In the genomic region with DNA sequence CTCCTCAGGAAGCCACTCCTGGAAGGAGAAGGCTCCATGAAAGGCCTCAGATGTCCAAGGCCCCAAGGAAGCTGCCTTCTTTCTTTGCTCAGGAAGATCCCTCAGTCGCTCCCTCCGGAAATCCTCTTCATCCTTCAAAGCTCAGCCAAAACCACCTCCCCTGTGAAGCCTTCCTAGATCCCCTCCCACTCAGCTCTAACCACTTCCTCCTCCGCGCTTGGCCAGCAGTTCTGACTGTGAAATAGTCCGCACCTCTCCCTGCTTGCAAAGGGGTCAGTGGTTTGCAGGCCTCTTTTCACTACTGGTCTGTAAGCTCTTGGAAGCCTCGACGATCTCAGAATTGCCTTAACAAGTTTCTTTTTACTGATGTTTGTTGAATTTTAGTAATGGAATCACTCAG, we compare ENCODE assay signal across 12 cellular contexts. TPM values are rescaled to one million over a fixed set of nuclear protein-coding genes. Genes with fewer than 3 reads are reported as not detected.
DNase-seq lines count a peak whose midpoint lies in the region; ATAC-seq lines count a peak whose summit lies in the region.
"Had no signal": no experiment of that assay in that cellular context is flagged by ENCODE, and none has a peak within 500 bp of the region (broad histone marks: within the 10 kb centered on the region; RNA-seq: fewer than 3 reads in every experiment).

No MANE protein-coding gene starts in this region.

- no peak overlapping the region for H3K56ac ChIP-seq in mesendoderm (ENCODE audit: low read length)

- peaks cover 38 to 46% (median 40%) of the 10 kb centered on the region in 3 donors for H3K4me1 Mint-ChIP-seq in CD8-positive, alpha-beta memory T cell
- H3K4me1 Mint-ChIP-seq in activated naive CD8-positive, alpha-beta T cell treated with anti-CD3 and anti-CD28 coated beads, Interleukin-2, amount 10 ng/mL, durations not matched to agents 7 days and 5 days = peaks cover 16% of the 10 kb centered on the region

- H3K27me3 Mint-ChIP-seq in CD8-positive, alpha-beta memory T cell = peaks cover 0 to 2% of the 10 kb centered on the region in 2 donors
- H3K27me3 Mint-ChIP-seq in activated naive CD8-positive, alpha-beta T cell treated with anti-CD3 and anti-CD28 coated beads, Interleukin-2, amount 10 ng/mL, durations not matched to agents 7 days and 5 days = no peaks in the 10 kb centered on the region

- ATAC-seq in GM19438 (IDR thresholded peaks at IDR 0.05; ENCODE audit: low read depth, unreplicated experiment) = peak; percentile 55
- peak; percentile 59 for ATAC-seq in activated naive CD8-positive, alpha-beta T cell treated with anti-CD3 and anti-CD28 coated beads, Interleukin-2, amount 10 ng/mL, durations not matched to agents 7 days and 5 days (ENCODE audit: low read depth)

- peak overlapping the region in 6 of 7 donors; percentile 66 to 82 (median 72) for H3K4me3 Mint-ChIP-seq in CD8-positive, alpha-beta memory T cell
- H3K4me3 Mint-ChIP-seq in activated naive CD8-positive, alpha-beta T cell treated with anti-CD3 and anti-CD28 coated beads, Interleukin-2, amount 10 ng/mL, durations not matched to agents 7 days and 5 days = peak overlapping the region; percentile 64
- H3K4me3 Mint-ChIP-seq: neural progenitor cell had no signal

- H2BK5ac ChIP-seq in mesendoderm (ENCODE audit: low read length) = no peak overlapping the region

- peaks cover 0 to 15% (median 6%) of the 10 kb centered on the region in 3 donors for H3K36me3 Mint-ChIP-seq in CD8-positive, alpha-beta memory T cell
- no peaks in the 10 kb centered on the region for H3K36me3 Mint-ChIP-seq in activated naive CD8-positive, alpha-beta T cell treated with anti-CD3 and anti-CD28 coated beads, Interleukin-2, amount 10 ng/mL, durations not matched to agents 7 days and 5 days
- H3K36me3 Mint-ChIP-seq: neural progenitor cell had no signal

- H3K23ac ChIP-seq in mesendoderm (ENCODE audit: low read length) = no peak overlapping the region

- H3K9me3 ChIP-seq in CD8-positive, alpha-beta memory T cell (ENCODE audit: low read length) = no peaks in the 10 kb centered on the region
- H3K9me3 ChIP-seq: gastrocnemius medialis had no signal

- H3K4me3 ChIP-seq in CD8-positive, alpha-beta memory T cell (ENCODE audit: low read length) = no peak overlapping the region
- H3K4me3 ChIP-seq in mesendoderm (ENCODE audit: low read length) = no peak overlapping the region
- H3K4me3 ChIP-seq: gastrocnemius medialis, neural progenitor cell had no signal

- H3K4me2 ChIP-seq in mesendoderm (ENCODE audit: low read length) = no peak overlapping the region
- H3K4me2 ChIP-seq: neural progenitor cell had no signal

- peaks cover 0 to 2% (median 0%) of the 10 kb centered on the region in 5 donors for H3K9me3 Mint-ChIP-seq in CD8-positive, alpha-beta memory T cell
- H3K9me3 Mint-ChIP-seq in activated naive CD8-positive, alpha-beta T cell treated with anti-CD3 and anti-CD28 coated beads, Interleukin-2, amount 10 ng/mL, durations not matched to agents 7 days and 5 days = no peaks in the 10 kb centered on the region
- H3K9me3 Mint-ChIP-seq: neural progenitor cell had no signal

- H4K5ac ChIP-seq in mesendoderm (ENCODE audit: low read length) = no peak overlapping the region

- POLR2A ChIA-PET in CD8-positive, alpha-beta memory T cell (lab: Charles Lee) = no interaction called here
- POLR2A ChIA-PET in activated naive CD8-positive, alpha-beta T cell treated with anti-CD3 and anti-CD28 coated beads, Interleukin-2, amount 10 ng/mL, durations not matched to agents 7 days and 5 days (lab: Charles Lee) = interaction anchor here (1.7 kb wide), 1 partner anchor 24 kb away, joined by 8 read pairs; the partner anchor contains the start of gene PYROXD2

- DNase-seq in CD8-positive, alpha-beta memory T cell = peak in 2 of 5 donors; percentile 13 to 31
- peak; percentile 87 for DNase-seq in MV-4-11 (lab: John Stamatoyannopoulos, UW)
- DNase-seq in activated naive CD8-positive, alpha-beta T cell treated with anti-CD3 and anti-CD28 coated beads, Interleukin-2, amount 10 ng/mL, durations not matched to agents 7 days and 5 days = no peak
- DNase-seq in mesendoderm = no peak
- DNase-seq in DMS79 treated with DMSO at 0.1 percent for 48 hours (lab: John Stamatoyannopoulos, UW) = no peak
- no peak for DNase-seq in GF-D8 (lab: John Stamatoyannopoulos, UW)
- no peak for DNase-seq in NCI-H446 (lab: John Stamatoyannopoulos, UW)
- DNase-seq: activated CD4-positive, CD25-positive, alpha-beta regulatory T cell; Calu3 had no signal

- H2BK120ac ChIP-seq in mesendoderm (ENCODE audit: low read depth, low read length) = no peak overlapping the region

- peak overlapping the region; percentile 17 for H3K27ac ChIP-seq in CD8-positive, alpha-beta memory T cell (ENCODE audit: low read depth, low read length)
- no peak overlapping the region for H3K27ac ChIP-seq in mesendoderm (ENCODE audit: low read depth, low read length)
- H3K27ac ChIP-seq: gastrocnemius medialis, neural progenitor cell had no signal

- H3K4ac ChIP-seq in mesendoderm (ENCODE audit: low read depth, low read length) = no peak overlapping the region

- no peaks in the 10 kb centered on the region for H3K79me2 ChIP-seq in mesendoderm (ENCODE audit: control insufficient read depth, insufficient read depth, low read length)

- no peaks in the 10 kb centered on the region for H3K79me1 ChIP-seq in mesendoderm (ENCODE audit: low read length)

- CTCF ChIA-PET in CD8-positive, alpha-beta memory T cell (lab: Charles Lee) = interaction anchor here (1.3 to 1.4 kb wide), 2 partner anchors 34 to 51 kb away, joined by 4 to 6 read pairs; no protein-coding TSS in a partner anchor

- H3K27me3 ChIP-seq in CD8-positive, alpha-beta memory T cell (ENCODE audit: insufficient read depth, low read length, poor library complexity, severe bottlenecking) = no peaks in the 10 kb centered on the region
- H3K27me3 ChIP-seq in mesendoderm (ENCODE audit: insufficient read depth, low read length, poor library complexity) = no peaks in the 10 kb centered on the region
- H3K27me3 ChIP-seq: gastrocnemius medialis, neural progenitor cell had no signal

- H3K27ac Mint-ChIP-seq in CD8-positive, alpha-beta memory T cell = peak overlapping the region; percentile 19 to 95 (median 84)
- peak overlapping the region; percentile 72 for H3K27ac Mint-ChIP-seq in activated naive CD8-positive, alpha-beta T cell treated with anti-CD3 and anti-CD28 coated beads, Interleukin-2, amount 10 ng/mL, durations not matched to agents 7 days and 5 days

- H3K4me1 ChIP-seq in CD8-positive, alpha-beta memory T cell (ENCODE audit: insufficient read depth, low read length) = peaks cover 23% of the 10 kb centered on the region
- no peaks in the 10 kb centered on the region for H3K4me1 ChIP-seq in mesendoderm (ENCODE audit: control insufficient read depth, low read depth, low read length)
- H3K4me1 ChIP-seq: gastrocnemius medialis, neural progenitor cell had no signal

- no peak overlapping the region for H4K8ac ChIP-seq in mesendoderm (ENCODE audit: low read depth, low read length)

- no peaks in the 10 kb centered on the region for H3K36me3 ChIP-seq in CD8-positive, alpha-beta memory T cell (ENCODE audit: insufficient read depth, low read length)
- H3K36me3 ChIP-seq in mesendoderm (ENCODE audit: control insufficient read depth, insufficient read depth, low read length) = no peaks in the 10 kb centered on the region
- H3K36me3 ChIP-seq: neural progenitor cell had no signal

- no peak overlapping the region for H3K9ac ChIP-seq in mesendoderm (ENCODE audit: low read length)
- H3K9ac ChIP-seq: neural progenitor cell had no signal

- no peak overlapping the region for H2AK5ac ChIP-seq in mesendoderm (ENCODE audit: low read length)

- WGBS in mesendoderm (ENCODE audit: extremely low coverage, insufficient coverage, low lambda C conversion rate) = no CpG with 5 or more reads among the region's 7 CpGs

- H3K18ac ChIP-seq in mesendoderm (ENCODE audit: low read length) = no peak overlapping the region

- no peak overlapping the region for H2BK15ac ChIP-seq in mesendoderm (replicated peaks; ENCODE audit: low read depth)

RNA-seq across cellular contexts. Expression of gene PYROXD2, which starts 23.9 kb away (rescaled TPM):
- 1 to 10 TPM; 3.6 to 4.0 TPM for total RNA-seq in CD8-positive, alpha-beta memory T cell
- polyA plus RNA-seq in CD8-positive, alpha-beta memory T cell = 5.3 TPM
- 10 to 100 TPM; 14.0 to 18.0 TPM for total RNA-seq in activated naive CD8-positive, alpha-beta T cell treated with anti-CD3 and anti-CD28 coated beads, Interleukin-2, amount 10 ng/mL, durations not matched to agents 7 days and 5 days
- 0.48 TPM for polyA plus RNA-seq in mesendoderm (2013, experiment 1 of 2)
- 1.2 TPM for polyA plus RNA-seq in mesendoderm (2013, experiment 2 of 2)

RNA-seq across cellular contexts. Expression of gene HPS1, which starts 55.7 kb away (rescaled TPM):
- total RNA-seq in CD8-positive, alpha-beta memory T cell = 10 to 100 TPM; 50.5 to 58.3 TPM
- 89.8 TPM for polyA plus RNA-seq in CD8-positive, alpha-beta memory T cell
- 10 to 100 TPM; 88.5 to 91.9 TPM for total RNA-seq in activated naive CD8-positive, alpha-beta T cell treated with anti-CD3 and anti-CD28 coated beads, Interleukin-2, amount 10 ng/mL, durations not matched to agents 7 days and 5 days
- polyA plus RNA-seq in mesendoderm (2013, experiment 1 of 2) = 22.7 TPM
- 24.9 TPM for polyA plus RNA-seq in mesendoderm (2013, experiment 2 of 2)
